In the genomic region with DNA sequence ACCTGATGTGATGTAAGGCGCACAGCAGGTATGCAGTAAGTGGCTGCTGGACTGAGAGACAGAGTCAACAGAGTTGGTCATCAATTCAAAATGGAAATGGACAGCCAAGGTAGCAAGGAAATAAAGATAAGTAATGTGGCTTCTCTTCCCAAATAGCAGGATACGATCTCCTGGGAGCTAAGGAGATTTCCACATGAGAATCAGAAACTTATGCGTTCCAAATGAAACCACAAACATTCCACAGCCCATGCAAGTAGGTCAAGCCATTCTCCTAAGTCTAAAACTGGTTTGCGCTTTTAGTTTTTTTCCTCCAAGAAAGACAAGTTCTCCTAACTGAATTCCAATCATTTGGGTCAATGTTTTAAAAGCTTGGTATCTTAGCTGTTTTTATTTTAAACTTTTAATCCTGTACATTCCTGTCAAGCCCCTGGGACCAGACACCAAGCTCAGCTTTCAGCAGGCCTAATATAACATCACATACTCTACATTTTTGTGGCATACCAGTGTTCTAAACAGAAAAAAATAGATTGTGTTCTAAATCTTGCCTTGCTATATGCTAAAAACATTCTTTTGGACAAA, we compare ENCODE assay signal across 12 cellular contexts.
A peak's percentile ranks its signal among the peaks of the same experiment; 100 is the strongest.
DNase-seq lines count a peak whose midpoint lies in the region; ATAC-seq lines count a peak whose summit lies in the region.
"Had no signal": no experiment of that assay in that cellular context is flagged by ENCODE, and none has a peak within 500 bp of the region (broad histone marks: within the 10 kb centered on the region; RNA-seq: fewer than 3 reads in every experiment).

No MANE protein-coding gene starts in this region.

- no peaks in the 10 kb centered on the region for H3K36me3 Mint-ChIP-seq in stimulated activated effector memory CD8-positive, alpha-beta T cell treated with anti-CD3 and anti-CD28 coated beads, Interleukin-12 subunit alpha, Interleukin-12 subunit beta, amount 100 ng/mL, for 72 hours

- peaks cover 4% of the 10 kb centered on the region for H3K9me3 Mint-ChIP-seq in stimulated activated effector memory CD8-positive, alpha-beta T cell treated with anti-CD3 and anti-CD28 coated beads, Interleukin-12 subunit alpha, Interleukin-12 subunit beta, amount 100 ng/mL, for 72 hours

- H3K4me3 Mint-ChIP-seq in stimulated activated effector memory CD8-positive, alpha-beta T cell treated with anti-CD3 and anti-CD28 coated beads, Interleukin-12 subunit alpha, Interleukin-12 subunit beta, amount 100 ng/mL, for 72 hours: no peak overlapping the region

- H3K4me1 Mint-ChIP-seq in stimulated activated effector memory CD8-positive, alpha-beta T cell treated with anti-CD3 and anti-CD28 coated beads, Interleukin-12 subunit alpha, Interleukin-12 subunit beta, amount 100 ng/mL, for 72 hours: peaks cover 10% of the 10 kb centered on the region

- WGBS in adipose tissue, 3 donors: 61 to 88% (median 83%) methylated on average over 4 of the region's 4 CpGs

- ATAC-seq in left ventricle myocardium superior: peak; percentile 64
- ATAC-seq in stimulated activated effector memory CD8-positive, alpha-beta T cell treated with anti-CD3 and anti-CD28 coated beads, Interleukin-12 subunit alpha, Interleukin-12 subunit beta, amount 100 ng/mL, for 72 hours: no peak
- no peak for ATAC-seq in HG02885 (IDR thresholded peaks at IDR 0.05; ENCODE audit: poor library complexity, unreplicated experiment)
- no peak for ATAC-seq in GM18861 (IDR thresholded peaks at IDR 0.05; ENCODE audit: unreplicated experiment)

- H3K27ac Mint-ChIP-seq in stimulated activated effector memory CD8-positive, alpha-beta T cell treated with anti-CD3 and anti-CD28 coated beads, Interleukin-12 subunit alpha, Interleukin-12 subunit beta, amount 100 ng/mL, for 72 hours: peak overlapping the region; percentile 79

- peak overlapping the region; percentile 17 for H3K27ac ChIP-seq in adipose tissue (ENCODE audit: low read depth, low read length)
- H3K27ac ChIP-seq: epithelial cell of prostate, KMS-11 had no signal

- intact Hi-C loops in left ventricle myocardium superior (cut with micrococcal nuclease): no loop called here

- peak; percentile 86 for DNase-seq in H4 (ENCODE audit: low spot score)
- no peak for DNase-seq in left ventricle myocardium superior
- DNase-seq in stimulated activated effector memory CD8-positive, alpha-beta T cell treated with anti-CD3 and anti-CD28 coated beads, Interleukin-12 subunit alpha, Interleukin-12 subunit beta, amount 100 ng/mL, for 72 hours (ENCODE audit: low spot score in 2 of 2): no peak
- DNase-seq in NCI-H2107 (lab: John Stamatoyannopoulos, UW): no peak
- DNase-seq in effector CD8-positive, alpha-beta T cell (lab: John Stamatoyannopoulos, UW): no peak
- DNase-seq: activated CD8-positive, alpha-beta memory T cell treated with anti-CD3 and anti-CD28 coated beads for 24 hours; RPMI8226 had no signal
